Comparison of ENCODE assay signal across 8 cellular contexts in the genomic region with DNA sequence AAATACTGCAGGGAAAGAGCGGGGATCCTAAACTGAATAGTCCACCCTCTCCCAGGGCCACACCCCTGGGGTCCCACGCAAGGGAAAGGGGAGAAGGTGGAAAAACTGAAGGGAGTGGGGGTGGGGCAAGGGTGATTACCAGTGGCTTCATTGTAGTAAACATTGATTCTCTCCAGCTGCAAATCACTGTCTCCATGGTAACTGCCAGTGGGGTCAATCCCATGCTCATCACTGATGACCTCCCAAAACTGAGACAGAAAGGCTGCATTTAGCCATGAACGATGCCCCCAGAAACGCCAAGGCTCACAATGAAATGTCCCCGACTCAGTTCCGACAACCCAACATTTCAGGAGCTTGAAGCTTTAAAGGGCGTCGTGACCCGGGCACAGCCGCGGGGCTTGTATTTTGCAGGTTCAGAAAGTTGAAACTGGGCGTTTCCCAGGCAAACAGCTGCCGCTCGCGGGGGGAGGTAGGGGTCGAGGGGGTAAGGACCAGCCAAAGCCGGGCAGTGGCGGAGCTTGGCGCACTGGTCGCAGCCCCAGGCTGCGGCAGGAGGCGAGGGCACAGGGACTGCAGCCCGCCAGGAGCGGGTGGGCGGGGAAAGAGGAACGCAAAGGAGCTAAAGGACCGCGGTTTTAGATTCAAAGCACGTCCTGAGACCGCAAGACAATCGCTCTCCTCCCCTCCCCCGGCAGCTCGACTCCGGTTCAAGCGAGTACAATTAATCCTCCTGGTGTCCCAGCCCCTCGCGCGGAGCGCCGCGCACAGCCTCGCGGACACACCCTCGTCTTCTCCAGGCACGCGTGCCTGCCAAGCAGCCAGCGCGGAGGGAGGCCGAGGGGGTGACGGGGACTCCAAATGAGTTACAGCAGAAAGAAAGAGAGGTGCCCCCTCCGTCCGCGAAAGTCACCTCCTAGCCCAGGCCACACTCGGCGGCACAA. TPM values are rescaled to one million over a fixed set of nuclear protein-coding genes. Genes with fewer than 3 reads are reported as not detected.
DNase-seq lines count a peak whose midpoint lies in the region; ATAC-seq and TF ChIP-seq lines count a peak whose summit lies in the region.

No MANE protein-coding gene starts in this region.

- peaks cover 33 to 48% of the 10 kb centered on the region in 2 donors for H3K27me3 Mint-ChIP-seq in CD4-positive, alpha-beta memory T cell
- H3K27me3 Mint-ChIP-seq in HFFc6 (ENCODE audit: insufficient read depth), result peaks cover 43% of the 10 kb centered on the region
- peaks cover 57% of the 10 kb centered on the region for H3K27me3 Mint-ChIP-seq in T-helper 17 cell
- H3K27me3 Mint-ChIP-seq in nephron (ENCODE audit: low read depth), result peaks cover 63% of the 10 kb centered on the region

- peak in 2 of 5 donors; percentile 6 to 47 for DNase-seq in CD4-positive, alpha-beta memory T cell
- DNase-seq in HFFc6, result no peak
- no peak for DNase-seq in T-helper 17 cell
- no peak for DNase-seq in epithelial cell of proximal tubule (ENCODE audit: low read depth)
- DNase-seq in SKM-1 (lab: John Stamatoyannopoulos, UW; ENCODE audit: unreplicated experiment), result no peak
- no peak for DNase-seq in SKM-1 treated with dmso at 0.1 percent for 144 hours (lab: John Stamatoyannopoulos, UW; ENCODE audit: unreplicated experiment)

- intact Hi-C loops in CD4-positive, alpha-beta memory T cell (cut with micrococcal nuclease), result no loop called here

- CTCF ChIA-PET in CD4-positive, alpha-beta memory T cell (lab: Charles Lee; ENCODE audit: partially characterized antibody), result interaction anchor here (0.5 to 1.3 kb wide), 3 partner anchors 12 to 34 kb away, joined by 3 to 4 read pairs (median 3); no protein-coding TSS in a partner anchor

- H3K4me1 ChIP-seq in CD4-positive, alpha-beta memory T cell (ENCODE audit: insufficient read depth, low read length), result peaks cover 51% of the 10 kb centered on the region

- H3K27ac Mint-ChIP-seq in CD4-positive, alpha-beta memory T cell, result peak overlapping the region in 1 of 7 donors; percentile 46
- H3K27ac Mint-ChIP-seq in HFFc6 (no peak overlapping the region), T-helper 17 cell (no peak overlapping the region), nephron (peak overlapping the region in 1 of 3 experiments; percentile 79)

- H3K4me3 Mint-ChIP-seq in CD4-positive, alpha-beta memory T cell, result peak overlapping the region; percentile 59 to 84 (median 74)
- H3K4me3 Mint-ChIP-seq in HFFc6, result peak overlapping the region; percentile 66
- peak overlapping the region; percentile 88 for H3K4me3 Mint-ChIP-seq in T-helper 17 cell
- peak overlapping the region; percentile 90 to 92 (median 91) for H3K4me3 Mint-ChIP-seq in nephron

- H3K4me1 Mint-ChIP-seq in CD4-positive, alpha-beta memory T cell, result peaks cover 22 to 50% (median 40%) of the 10 kb centered on the region in 4 donors
- peaks cover 28% of the 10 kb centered on the region for H3K4me1 Mint-ChIP-seq in HFFc6 (ENCODE audit: low read depth)
- H3K4me1 Mint-ChIP-seq in T-helper 17 cell, result peaks cover 28% of the 10 kb centered on the region
- peaks cover 46% of the 10 kb centered on the region for H3K4me1 Mint-ChIP-seq in nephron

- H3K27ac ChIP-seq in CD4-positive, alpha-beta memory T cell (ENCODE audit: low read depth, low read length), result no peak overlapping the region

- TF ChIP-seq CTCF in HFFc6 (IDR thresholded peaks at IDR 0.05) (no peak), epithelial cell of proximal tubule (conservative IDR thresholded peaks at IDR 0.05; ENCODE audit: low read depth, low read length) (no peak), nephron (IDR thresholded peaks at IDR 0.05; ENCODE audit: unreplicated experiment in 3 of 3) (no peak)

- peaks cover 40% of the 10 kb centered on the region for H3K27me3 ChIP-seq in CD4-positive, alpha-beta memory T cell (ENCODE audit: insufficient read depth, low read length)

- no peaks in the 10 kb centered on the region for H3K9me3 ChIP-seq in CD4-positive, alpha-beta memory T cell (ENCODE audit: control insufficient read depth in 1 of 2, low read length in 2 of 2)
- no peaks in the 10 kb centered on the region for H3K9me3 ChIP-seq in T-helper 17 cell (ENCODE audit: control insufficient read depth, low read length, poor library complexity, severe bottlenecking)

- peaks cover 0 to 7% (median 0%) of the 10 kb centered on the region in 8 donors for H3K9me3 Mint-ChIP-seq in CD4-positive, alpha-beta memory T cell
- H3K9me3 Mint-ChIP-seq in HFFc6 (no peaks in the 10 kb centered on the region), nephron (no peaks in the 10 kb centered on the region)

- POLR2A ChIA-PET in CD4-positive, alpha-beta memory T cell (lab: Charles Lee; ENCODE audit: partially characterized antibody), result interaction anchor here (0.9 kb wide), 1 partner anchor 32 kb away, joined by 3 read pairs; a partner anchor contains a TSS

- H3K36me3 Mint-ChIP-seq in CD4-positive, alpha-beta memory T cell, result no peaks in the 10 kb centered on the region
- H3K36me3 Mint-ChIP-seq in HFFc6 (ENCODE audit: low read depth) (no peaks in the 10 kb centered on the region), T-helper 17 cell (ENCODE audit: low read depth) (peaks cover 11% of the 10 kb centered on the region), nephron (ENCODE audit: low read depth) (peaks cover 21% of the 10 kb centered on the region)

- H3K36me3 ChIP-seq in CD4-positive, alpha-beta memory T cell (ENCODE audit: insufficient read depth, low read length), result no peaks in the 10 kb centered on the region

- peak overlapping the region; percentile 11 to 13 for H3K4me3 ChIP-seq in CD4-positive, alpha-beta memory T cell (ENCODE audit: low read length in 2 of 2)
- H3K4me3 ChIP-seq in epithelial cell of proximal tubule (ENCODE audit: low read depth, low read length), result peak overlapping the region; percentile 52

- peak; percentile 36 for ATAC-seq in T-helper 17 cell
- no peak for ATAC-seq in HG03439 (IDR thresholded peaks at IDR 0.05; ENCODE audit: unreplicated experiment)

RNA-seq across cellular contexts. Expression of a gene that starts 0.8 kb away (rescaled TPM):
- not detected for total RNA-seq in CD4-positive, alpha-beta memory T cell
- polyA plus RNA-seq in CD4-positive, alpha-beta memory T cell, result under 1 TPM; 0.22 to 0.32 TPM
- 1 to 10 TPM in 3 of 6 experiments, under 1 TPM in 3; 0.14 to 1.3 (median 0.90) TPM for total RNA-seq in HFFc6 (2021; fragmentation: NEBNext Ultra II Directional; extraction: Animal tissue kit (Norgen Biotek cat#: 25700))
- total RNA-seq in T-helper 17 cell (under 1 TPM; 0.75 to 0.76 TPM), epithelial cell of proximal tubule (213 and 219 TPM in 2 replicates)

RNA-seq across cellular contexts. Expression of a gene that starts 32.1 kb away (rescaled TPM):
- 10 to 100 TPM; 41.0 to 41.6 TPM for total RNA-seq in CD4-positive, alpha-beta memory T cell
- polyA plus RNA-seq in CD4-positive, alpha-beta memory T cell, result 10 to 100 TPM; 52.5 to 63.0 TPM
- total RNA-seq in HFFc6 (2021; fragmentation: NEBNext Ultra II Directional; extraction: Animal tissue kit (Norgen Biotek cat#: 25700)), result 10 to 100 TPM; 14.9 to 20.1 (median 17.6) TPM
- 10 to 100 TPM; 11.9 to 15.6 TPM for total RNA-seq in T-helper 17 cell
- total RNA-seq in epithelial cell of proximal tubule, result 24.6 and 28.6 TPM in 2 replicates

Comparison
In these comparisons a context has a peak if more than half of its experiments do, and no peak if none do; other contexts are left out.
1. RNA of a gene that starts 0.8 kb away (total RNA-seq): 213 to 219 TPM in epithelial cell of proximal tubule; 0.14 to 1.3 TPM in HFFc6, 0.75 to 0.76 TPM in T-helper 17 cell and not detected in CD4-positive, alpha-beta memory T cell; every median in the first group is over 10 times any median in the second.
2. Peak in every context shown above with its lines, with median percentiles within 50 percentile points of each other: H3K4me3 Mint-ChIP-seq.